7 cellular contexts compared by ENCODE assay signal in genomic region chr19:12788682-12789097, GRCh38. TPM values are rescaled to one million over a fixed set of nuclear protein-coding genes. Genes with fewer than 3 reads are reported as not detected.
DNase-seq lines count a peak whose midpoint lies in the region; ATAC-seq and TF ChIP-seq lines count a peak whose summit lies in the region.

No MANE protein-coding gene starts in this region.

- intact Hi-C loops in upper lobe of right lung (cut with DNase I): no loop called here

- H3K9me3 ChIP-seq in WERI-Rb-1 (ENCODE audit: severe bottlenecking) (no peaks in the 10 kb centered on the region), mucosa of stomach (ENCODE audit: control insufficient read depth, low read length) (no peaks in the 10 kb centered on the region), upper lobe of right lung (no peaks in the 10 kb centered on the region)

- H3K36me3 ChIP-seq in WERI-Rb-1 (no peaks in the 10 kb centered on the region), mucosa of stomach (ENCODE audit: control insufficient read depth, insufficient read depth, low read length) (no peaks in the 10 kb centered on the region), upper lobe of right lung (no peaks in the 10 kb centered on the region)

- TF ChIP-seq CTCF in WERI-Rb-1 (IDR thresholded peaks at IDR 0.05; ENCODE audit: low read depth, low read length): no peak
- no peak for TF ChIP-seq CTCF in epithelial cell of proximal tubule (conservative IDR thresholded peaks at IDR 0.05; ENCODE audit: low read depth, low read length)
- TF ChIP-seq CTCF in upper lobe of right lung (IDR thresholded peaks at IDR 0.05): no peak

- H3K4me1 ChIP-seq in mucosa of stomach (ENCODE audit: control insufficient read depth, insufficient read depth, low read length): peaks cover 68% of the 10 kb centered on the region
- H3K4me1 ChIP-seq in upper lobe of right lung: peaks cover 56% of the 10 kb centered on the region

- peak overlapping the region; percentile 90 for H3K9ac ChIP-seq in mucosa of stomach (ENCODE audit: low read length)

- DNase-seq in GDM1 (lab: John Stamatoyannopoulos, UW) (peak; percentile 43), Kasumi-1 (lab: John Stamatoyannopoulos, UW) (peak; percentile 36 to 52), WERI-Rb-1 (peak; percentile 90), epithelial cell of proximal tubule (ENCODE audit: low read depth) (no peak), upper lobe of right lung (peak; percentile 91)

- ATAC-seq in upper lobe of right lung: no peak
- ATAC-seq in GM19452 (IDR thresholded peaks at IDR 0.05; ENCODE audit: unreplicated experiment): no peak

- peak overlapping the region; percentile 96 for H3K27ac ChIP-seq in WERI-Rb-1
- H3K27ac ChIP-seq in upper lobe of right lung: peak overlapping the region; percentile 100

- no peaks in the 10 kb centered on the region for H3K27me3 ChIP-seq in WERI-Rb-1 (ENCODE audit: insufficient read depth, low read depth, severe bottlenecking)
- H3K27me3 ChIP-seq in mucosa of stomach (ENCODE audit: control insufficient read depth, insufficient read depth, low read length): no peaks in the 10 kb centered on the region
- no peaks in the 10 kb centered on the region for H3K27me3 ChIP-seq in upper lobe of right lung

- H3K4me3 ChIP-seq in WERI-Rb-1 (ENCODE audit: low read depth, low read length) (peak overlapping the region; percentile 81), epithelial cell of proximal tubule (ENCODE audit: low read depth, low read length) (peak overlapping the region; percentile 96), mucosa of stomach (ENCODE audit: low read length) (peak overlapping the region; percentile 53), upper lobe of right lung (peak overlapping the region; percentile 88)

RNA-seq across cellular contexts. Expression of gene JUNB, which starts 2.6 kb away (rescaled TPM):
- total RNA-seq in epithelial cell of proximal tubule: 127 and 251 TPM in 2 replicates
- total RNA-seq in upper lobe of right lung: 174 TPM

RNA-seq across cellular contexts. Expression of gene PRDX2, which starts 12.9 kb away (rescaled TPM):
- total RNA-seq in epithelial cell of proximal tubule (463 and 571 TPM in 2 replicates), upper lobe of right lung (123 TPM)

RNA-seq across cellular contexts. Expression of gene THSD8, which starts 13.2 kb away (rescaled TPM):
- not detected in 2 replicates for total RNA-seq in epithelial cell of proximal tubule
- total RNA-seq in upper lobe of right lung: 2.8 TPM

RNA-seq across cellular contexts. Expression of gene HOOK2, which starts 13.3 kb away (rescaled TPM):
- total RNA-seq in epithelial cell of proximal tubule: 12.3 and 26.3 TPM in 2 replicates
- 65.3 TPM for total RNA-seq in upper lobe of right lung

RNA-seq across cellular contexts. Expression of gene RNASEH2A, which starts 17.7 kb away (rescaled TPM):
- 49.6 and 62.7 TPM in 2 replicates for total RNA-seq in epithelial cell of proximal tubule
- 7.4 TPM for total RNA-seq in upper lobe of right lung
